Comparison of ENCODE assay signal across 1 cellular context in genomic region chr10:74178042-74178791, GRCh38.
TF ChIP-seq lines count a peak whose summit lies in the region.

No MANE protein-coding gene starts in this region.

TF ChIP-seq in endothelial cell of umbilical vein, 7 proteins besides CTCF, POLR2A, EP300 and RAD21:
- no peak for TF ChIP-seq POLR2AphosphoS5 (IDR thresholded peaks at IDR 0.05; ENCODE audit: insufficient read depth, low read depth, low read length)
- TF ChIP-seq FOS (IDR thresholded peaks at IDR 0.05; ENCODE audit: borderline replicate concordance, insufficient read depth, low read length): no peak
- TF ChIP-seq GATA2 (IDR thresholded peaks at IDR 0.05; ENCODE audit: insufficient read depth, insufficient read length, low read depth, low read length): no peak
- TF ChIP-seq JUN (IDR thresholded peaks at IDR 0.05; ENCODE audit: borderline replicate concordance, insufficient read depth, insufficient read length, low read depth): no peak
